ENCODE assay signal across 1 cellular context in the genomic region with DNA sequence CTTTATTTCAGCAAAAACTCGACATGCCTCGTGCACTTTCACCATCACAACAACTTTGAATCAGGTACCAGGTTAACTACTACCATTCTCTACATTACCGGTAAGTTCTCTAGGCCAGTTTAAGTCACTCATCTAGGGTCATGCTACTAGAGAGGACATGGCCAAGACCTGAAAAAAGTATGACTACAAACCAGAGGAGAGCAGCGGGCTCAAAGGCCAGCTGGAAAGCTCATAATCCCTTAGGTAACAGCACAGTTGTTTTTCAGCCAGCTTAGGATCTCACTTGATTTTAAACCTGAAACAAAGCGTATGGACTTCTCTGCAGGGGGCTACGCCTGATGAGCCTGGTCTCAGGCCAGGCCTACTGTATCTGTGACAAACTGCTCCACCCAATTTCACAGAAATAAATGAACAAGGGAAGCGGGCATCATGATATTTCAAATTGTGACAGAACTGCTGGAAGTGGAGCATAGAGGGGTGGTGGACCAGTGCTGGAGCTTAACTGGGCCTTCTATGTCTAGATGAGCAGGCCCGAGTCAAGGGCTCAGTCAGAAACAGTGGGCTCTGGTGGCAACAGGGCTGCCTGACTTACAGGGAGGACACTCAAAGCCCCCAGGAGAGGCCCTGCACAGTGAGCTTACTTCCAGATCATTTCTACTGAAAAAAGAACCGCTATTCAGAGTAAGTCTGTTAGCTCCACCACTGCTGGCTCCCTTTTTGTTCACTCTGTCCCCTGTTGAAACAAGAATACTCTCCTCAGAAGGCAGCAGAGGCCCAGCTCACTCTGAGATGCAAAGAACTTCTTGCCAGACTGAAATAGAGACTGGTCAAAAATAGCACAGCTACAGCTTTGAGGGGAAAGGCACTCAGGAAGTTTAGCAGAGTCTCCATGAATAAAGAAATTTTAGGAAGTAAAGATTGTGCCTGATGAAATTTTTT.
TF ChIP-seq lines count a peak whose summit lies in the region.

No MANE protein-coding gene starts in this region.

TF ChIP-seq in GM23338, 12 proteins besides CTCF, POLR2A, EP300 and RAD21:
- TF ChIP-seq, protein P1, sequence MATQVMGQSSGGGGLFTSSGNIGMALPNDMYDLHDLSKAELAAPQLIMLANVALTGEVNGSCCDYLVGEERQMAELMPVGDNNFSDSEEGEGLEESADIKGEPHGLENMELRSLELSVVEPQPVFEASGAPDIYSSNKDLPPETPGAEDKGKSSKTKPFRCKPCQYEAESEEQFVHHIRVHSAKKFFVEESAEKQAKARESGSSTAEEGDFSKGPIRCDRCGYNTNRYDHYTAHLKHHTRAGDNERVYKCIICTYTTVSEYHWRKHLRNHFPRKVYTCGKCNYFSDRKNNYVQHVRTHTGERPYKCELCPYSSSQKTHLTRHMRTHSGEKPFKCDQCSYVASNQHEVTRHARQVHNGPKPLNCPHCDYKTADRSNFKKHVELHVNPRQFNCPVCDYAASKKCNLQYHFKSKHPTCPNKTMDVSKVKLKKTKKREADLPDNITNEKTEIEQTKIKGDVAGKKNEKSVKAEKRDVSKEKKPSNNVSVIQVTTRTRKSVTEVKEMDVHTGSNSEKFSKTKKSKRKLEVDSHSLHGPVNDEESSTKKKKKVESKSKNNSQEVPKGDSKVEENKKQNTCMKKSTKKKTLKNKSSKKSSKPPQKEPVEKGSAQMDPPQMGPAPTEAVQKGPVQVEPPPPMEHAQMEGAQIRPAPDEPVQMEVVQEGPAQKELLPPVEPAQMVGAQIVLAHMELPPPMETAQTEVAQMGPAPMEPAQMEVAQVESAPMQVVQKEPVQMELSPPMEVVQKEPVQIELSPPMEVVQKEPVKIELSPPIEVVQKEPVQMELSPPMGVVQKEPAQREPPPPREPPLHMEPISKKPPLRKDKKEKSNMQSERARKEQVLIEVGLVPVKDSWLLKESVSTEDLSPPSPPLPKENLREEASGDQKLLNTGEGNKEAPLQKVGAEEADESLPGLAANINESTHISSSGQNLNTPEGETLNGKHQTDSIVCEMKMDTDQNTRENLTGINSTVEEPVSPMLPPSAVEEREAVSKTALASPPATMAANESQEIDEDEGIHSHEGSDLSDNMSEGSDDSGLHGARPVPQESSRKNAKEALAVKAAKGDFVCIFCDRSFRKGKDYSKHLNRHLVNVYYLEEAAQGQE (IDR thresholded peaks at IDR 0.05; ENCODE audit: unreplicated experiment) = no peak
- no peak for TF ChIP-seq ZNF462 (CRISPR knock-in tag; IDR thresholded peaks at IDR 0.05)
- TF ChIP-seq POLR2AphosphoS5 (IDR thresholded peaks at IDR 0.05; ENCODE audit: low read depth) = no peak
- TF ChIP-seq CREB1 (CRISPR knock-in tag; IDR thresholded peaks at IDR 0.05; ENCODE audit: low read depth) = no peak
- TF ChIP-seq STAT1 (IDR thresholded peaks at IDR 0.05; ENCODE audit: unreplicated experiment) = no peak
- no peak for TF ChIP-seq ETS1 (IDR thresholded peaks at IDR 0.05)
- TF ChIP-seq EZH2 (IDR thresholded peaks at IDR 0.05; ENCODE audit: low read depth, unreplicated experiment) = no peak
- TF ChIP-seq EZH2phosphoT487 (IDR thresholded peaks at IDR 0.05; ENCODE audit: unreplicated experiment) = no peak
- no peak for TF ChIP-seq JUNB (IDR thresholded peaks at IDR 0.05; ENCODE audit: unreplicated experiment)
- no peak for TF ChIP-seq ZNF114 (CRISPR knock-in tag; IDR thresholded peaks at IDR 0.05)
- TF ChIP-seq ZNF331 (CRISPR knock-in tag; IDR thresholded peaks at IDR 0.05; ENCODE audit: low read depth) = no peak
- no peak for TF ChIP-seq NANOG (IDR thresholded peaks at IDR 0.05; ENCODE audit: borderline replicate concordance)
